Comparison of ENCODE assay signal across 8 cellular contexts in genomic region chr17:59844884-59845594, GRCh38. TPM values are rescaled to one million over a fixed set of nuclear protein-coding genes. Genes with fewer than 3 reads are reported as not detected.
A peak's percentile ranks its signal among the peaks of the same experiment; 100 is the strongest.
DNase-seq lines count a peak whose midpoint lies in the region; TF ChIP-seq lines count a peak whose summit lies in the region.

No MANE protein-coding gene starts in this region.

- no peak for TF ChIP-seq CTCF in smooth muscle cell (IDR thresholded peaks at IDR 0.05; ENCODE audit: borderline replicate concordance, insufficient read depth, poor library complexity, severe bottlenecking)

- H3K4me1 ChIP-seq in SJSA1 (replicated peaks) (peaks cover 53% of the 10 kb centered on the region), esophagus (ENCODE audit: control insufficient read depth in 2 of 2, insufficient read depth in 2 of 2, low read length in 1 of 2) (peaks cover 0 to 3% of the 10 kb centered on the region in 2 donors), smooth muscle cell (ENCODE audit: low read depth) (peaks cover 11% of the 10 kb centered on the region)

- H3K36me3 ChIP-seq in SJSA1 = peaks cover 37% of the 10 kb centered on the region
- no peaks in the 10 kb centered on the region for H3K36me3 ChIP-seq in esophagus (ENCODE audit: control insufficient read depth in 2 of 2, insufficient read depth in 2 of 2, low read length in 1 of 2)
- H3K36me3 ChIP-seq in smooth muscle cell (ENCODE audit: low read depth) = peaks cover 13% of the 10 kb centered on the region

- H3K79me2 ChIP-seq in smooth muscle cell (ENCODE audit: low read depth) = peaks cover 19% of the 10 kb centered on the region

- DNase-seq in NCI-H510A treated with DMSO at 0.1 percent for 48 hours (lab: John Stamatoyannopoulos, UW) = peak; percentile 68
- DNase-seq in NCI-H510A (lab: John Stamatoyannopoulos, UW) = no peak
- no peak for DNase-seq in SJSA1 (ENCODE audit: low read depth in 1 of 2, low spot score in 2 of 2)
- DNase-seq in smooth muscle cell (lab: John Stamatoyannopoulos, UW; ENCODE audit: unreplicated experiment) = no peak
- DNase-seq in NCI-H1436 treated with DMSO at 0.1 percent for 48 hours (lab: John Stamatoyannopoulos, UW) = no peak
- DNase-seq in iPS-NIHi11 (ENCODE audit: low spot score) = no peak
- no peak for DNase-seq in mucosa of gallbladder (ENCODE audit: low spot score)

- no peak overlapping the region for H3K4me3 ChIP-seq in SJSA1
- H3K4me3 ChIP-seq in esophagus (ENCODE audit: low read depth in 1 of 2, low read length in 2 of 2) = no peak overlapping the region
- H3K4me3 ChIP-seq in smooth muscle cell = no peak overlapping the region

- peaks cover 43% of the 10 kb centered on the region for H3F3A ChIP-seq in smooth muscle cell (ENCODE audit: low read depth)

- peaks cover 18% of the 10 kb centered on the region for H3K27me3 ChIP-seq in SJSA1 (replicated peaks)
- no peaks in the 10 kb centered on the region for H3K27me3 ChIP-seq in esophagus (ENCODE audit: control insufficient read depth in 1 of 2, insufficient read depth in 2 of 2, low read length in 2 of 2)
- H3K27me3 ChIP-seq in smooth muscle cell (ENCODE audit: low read depth) = no peaks in the 10 kb centered on the region

- H3K9me3 ChIP-seq in SJSA1 (replicated peaks) (peaks cover 10% of the 10 kb centered on the region; the same call in 1 of the 2 replicates), esophagus (ENCODE audit: control insufficient read depth in 2 of 2, insufficient read depth in 1 of 2, low read depth in 1 of 2, low read length in 1 of 2) (no peaks in the 10 kb centered on the region), smooth muscle cell (replicated peaks; ENCODE audit: low read depth) (no peaks in the 10 kb centered on the region)

- H4K20me1 ChIP-seq in smooth muscle cell (ENCODE audit: low read depth) = peaks cover 33% of the 10 kb centered on the region

- H3K9ac ChIP-seq in smooth muscle cell (ENCODE audit: low read depth) = no peak overlapping the region

- WGBS in esophagus, 2 donors = 48 to 58% methylated on average over 3 of the region's 3 CpGs
- 70% methylated on average over 3 of the region's 3 CpGs for WGBS in smooth muscle cell (ENCODE audit: low lambda C conversion rate)

- H3K27ac ChIP-seq in SJSA1 = peak overlapping the region; percentile 2; the same call in 1 of the 2 replicates
- peak overlapping the region; percentile 57 to 94 for H3K27ac ChIP-seq in esophagus (ENCODE audit: low read depth in 2 of 2, low read length in 1 of 2)
- peak overlapping the region; percentile 100 for H3K27ac ChIP-seq in smooth muscle cell (ENCODE audit: low read depth)

- peak overlapping the region; percentile 2 for H3K4me2 ChIP-seq in smooth muscle cell

- H2AFZ ChIP-seq in smooth muscle cell (ENCODE audit: low read depth) = no peak overlapping the region

RNA-seq across cellular contexts. Expression of gene TUBD1, which starts 47.7 kb away (rescaled TPM):
- total RNA-seq in SJSA1 (2014; rRNA removed; shearing (Covaris generic)) = 7.4 and 12.7 TPM in 2 replicates
- polyA plus RNA-seq in esophagus (1 to 10 TPM; 7.1 to 8.4 TPM), smooth muscle cell (10.2 and 10.3 TPM in 2 replicates)
- total RNA-seq in smooth muscle cell (11.0 and 21.8 TPM in 2 replicates), mucosa of gallbladder (8.6 TPM)

RNA-seq across cellular contexts. Expression of gene RPS6KB1, which starts 47.9 kb away (rescaled TPM):
- 26.9 and 32.3 TPM in 2 replicates for total RNA-seq in SJSA1 (2014; rRNA removed; shearing (Covaris generic))
- polyA plus RNA-seq in esophagus = 10 to 100 TPM; 13.2 to 13.5 TPM
- 20.1 and 20.8 TPM in 2 replicates for total RNA-seq in smooth muscle cell
- polyA plus RNA-seq in smooth muscle cell = 19.0 and 22.3 TPM in 2 replicates
- 27.3 TPM for total RNA-seq in mucosa of gallbladder

Comparison
In these comparisons a context has a peak if more than half of its experiments do, and no peak if none do; other contexts are left out.
1. H3K27ac ChIP-seq: peak in every context shown above with its lines; median percentile 100 in smooth muscle cell; 76 in esophagus; 2 in SJSA1.